Comparison of ENCODE assay signal across 8 cellular contexts in genomic region chr5:154179846-154180710, GRCh38. TPM values are rescaled to one million over a fixed set of nuclear protein-coding genes. Genes with fewer than 3 reads are reported as not detected.
A peak's percentile ranks its signal among the peaks of the same experiment; 100 is the strongest.
DNase-seq lines count a peak whose midpoint lies in the region; ATAC-seq and TF ChIP-seq lines count a peak whose summit lies in the region.

No MANE protein-coding gene starts in this region.

- H3K4me1 Mint-ChIP-seq in WTC11 (peaks cover 17% of the 10 kb centered on the region), neural progenitor cell (peaks cover 20% of the 10 kb centered on the region)

- no peaks in the 10 kb centered on the region for H3K27me3 ChIP-seq in neural progenitor cell

- DNase-seq in DMS 273 treated with DMSO at 0.1 percent for 48 hours (lab: John Stamatoyannopoulos, UW) (peak; percentile 32), NCI-H2107 (lab: John Stamatoyannopoulos, UW) (peak; percentile 13), WTC11 (ENCODE audit: low spot score) (peak; percentile 34), fibroblast of gingiva (ENCODE audit: low read depth) (peak; percentile 53), neural progenitor cell (ENCODE audit: low spot score) (peak; percentile 80), cerebellar nuclear complex (lab: John Stamatoyannopoulos, UW) (no peak)

- ATAC-seq in GM18873 (IDR thresholded peaks at IDR 0.05; ENCODE audit: low FRiP score, unreplicated experiment) (peak; percentile 73), HG03060 (IDR thresholded peaks at IDR 0.05; ENCODE audit: low read depth, unreplicated experiment) (peak; percentile 84), WTC11 (peak; percentile 90)

- no peak overlapping the region for H3K4me3 ChIP-seq in neural progenitor cell

- no peak overlapping the region for H3K4me2 ChIP-seq in neural progenitor cell

- H3K79me2 ChIP-seq in neural progenitor cell (ENCODE audit: low read depth), result no peaks in the 10 kb centered on the region

- H3K36me3 ChIP-seq in neural progenitor cell, result no peaks in the 10 kb centered on the region

- peaks cover 4% of the 10 kb centered on the region; the same call in 1 of the 2 replicates for H3K27me3 Mint-ChIP-seq in WTC11 (ENCODE audit: low read depth)
- H3K27me3 Mint-ChIP-seq in neural progenitor cell (ENCODE audit: insufficient read depth, low read depth), result peaks cover 5% of the 10 kb centered on the region

- H3K27ac Mint-ChIP-seq in WTC11 (no peak overlapping the region), neural progenitor cell (no peak overlapping the region)

- no peak overlapping the region for H3K27ac ChIP-seq in neural progenitor cell

- TF ChIP-seq CTCF in WTC11 (IDR thresholded peaks at IDR 0.05), result peak; percentile 55
- peak; percentile 83 for TF ChIP-seq CTCF in neural progenitor cell (IDR thresholded peaks at IDR 0.05)

- POLR2A ChIA-PET in WTC11 (lab: Charles Lee), result no interaction called here

- no peak overlapping the region for H3K9ac ChIP-seq in neural progenitor cell

- H3K9me3 ChIP-seq in neural progenitor cell (ENCODE audit: low read depth), result no peaks in the 10 kb centered on the region

- no peaks in the 10 kb centered on the region for H3K4me1 ChIP-seq in neural progenitor cell

- H3F3A ChIP-seq in neural progenitor cell (ENCODE audit: low read depth), result no peaks in the 10 kb centered on the region

- H3K4me3 Mint-ChIP-seq in WTC11, result no peak overlapping the region
- no peak overlapping the region for H3K4me3 Mint-ChIP-seq in neural progenitor cell

- H3K9me3 Mint-ChIP-seq in WTC11 (no peaks in the 10 kb centered on the region), neural progenitor cell (no peaks in the 10 kb centered on the region)

- H2AFZ ChIP-seq in neural progenitor cell (replicated peaks), result peak overlapping the region; percentile 56

- H3K36me3 Mint-ChIP-seq in WTC11, result no peaks in the 10 kb centered on the region
- H3K36me3 Mint-ChIP-seq in neural progenitor cell, result no peaks in the 10 kb centered on the region

- H4K20me1 ChIP-seq in neural progenitor cell (ENCODE audit: low read depth), result no peaks in the 10 kb centered on the region

- CTCF ChIA-PET in WTC11 (lab: Charles Lee), result interaction anchor here (0.8 to 5.0 kb wide), 13 partner anchors 10 to 341 kb away, joined by 3 to 68 read pairs (median 4); partner anchors contain the start of genes FAM114A2, GALNT10 and MFAP3

TF ChIP-seq in WTC11, 78 proteins besides CTCF, POLR2A, EP300 and RAD21:
- TF ChIP-seq OVOL2 (CRISPR knock-in tag; IDR thresholded peaks at IDR 0.05; ENCODE audit: borderline replicate concordance) (no peak), NFE2L1 (CRISPR knock-in tag; IDR thresholded peaks at IDR 0.05) (no peak)

RNA-seq across cellular contexts. Expression of gene GALNT10, which starts 10.5 kb away (rescaled TPM):
- 15.9 to 22.9 TPM (median 17.5 TPM) in 3 replicates for total RNA-seq in WTC11 (2021)
- 10.2 and 10.5 TPM in 2 replicates for total RNA-seq in neural progenitor cell (ENCODE audit: low replicate concordance)

Comparison
In these comparisons a context has a peak if more than half of its experiments do, and no peak if none do; other contexts are left out.
1. DNase-seq: peak in DMS 273 treated with DMSO at 0.1 percent for 48 hours (single experiment), NCI-H2107 (single experiment), WTC11 (single experiment), fibroblast of gingiva (single experiment) and neural progenitor cell (single experiment); none in cerebellar nuclear complex (0 of 2).
2. Peak in every context shown above with its lines, with median percentiles within 50 percentile points of each other: ATAC-seq.